11 cellular contexts compared by ENCODE assay signal in the genomic region with DNA sequence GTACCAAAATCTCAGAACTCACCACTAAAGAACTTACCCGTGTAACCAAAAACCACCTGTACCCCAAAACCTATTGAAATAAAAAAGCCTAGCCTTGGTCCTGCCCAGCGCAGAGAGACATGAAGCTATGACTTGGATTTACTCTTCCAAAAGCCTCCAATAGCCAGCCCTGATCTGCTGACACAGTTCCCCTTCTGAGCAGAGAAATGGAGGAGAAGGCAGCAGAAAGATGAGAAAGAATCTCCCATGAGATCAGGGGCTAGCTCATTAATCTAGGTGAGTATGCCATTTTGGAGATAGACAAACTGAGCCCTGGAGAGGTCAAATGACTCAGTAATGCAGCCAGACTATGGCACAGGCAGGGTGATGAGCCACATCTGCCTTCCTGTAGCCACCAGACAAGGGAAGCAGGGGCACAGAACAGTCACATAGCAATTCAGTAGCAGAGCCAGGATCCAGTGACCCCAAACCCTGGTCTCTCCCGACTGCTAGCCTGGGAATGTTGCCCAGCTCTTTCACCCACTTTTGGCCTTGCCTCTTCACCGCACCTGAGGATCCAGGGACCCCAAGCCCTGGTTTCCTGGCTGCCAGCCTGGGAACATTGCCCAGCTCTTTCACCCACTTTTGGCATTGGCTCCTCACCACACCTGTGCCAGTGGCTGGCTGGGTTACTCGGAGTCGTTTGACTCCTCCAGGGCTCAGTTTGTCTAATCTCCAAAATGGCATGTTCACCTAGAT. TPM values are rescaled to one million over a fixed set of nuclear protein-coding genes. Genes with fewer than 3 reads are reported as not detected.
DNase-seq lines count a peak whose midpoint lies in the region; ATAC-seq and TF ChIP-seq lines count a peak whose summit lies in the region.
"Had no signal": no experiment of that assay in that cellular context is flagged by ENCODE, and none has a peak within 500 bp of the region (broad histone marks: within the 10 kb centered on the region; RNA-seq: fewer than 3 reads in every experiment).

No MANE protein-coding gene starts in this region.

- peak overlapping the region; percentile 57 to 63 for H3K27ac ChIP-seq in right atrium auricular region
- H3K27ac ChIP-seq: A549, ovary had no signal

- no peaks in the 10 kb centered on the region for H3K9me3 ChIP-seq in right atrium auricular region
- H3K9me3 ChIP-seq: A549, ovary had no signal

- no peaks in the 10 kb centered on the region for H3K9me3 Mint-ChIP-seq in T-helper 2 cell treated with Interferon-gamma antibody and Interleukin-4, amounts not matched to agents 5 μg/mL and 100 μg/mL, for 36 hours
- H3K9me3 Mint-ChIP-seq in activated CD8-positive, alpha-beta T cell treated with anti-CD3 and anti-CD28 coated beads for 36 hours = no peaks in the 10 kb centered on the region
- H3K9me3 Mint-ChIP-seq in stimulated activated memory B cell treated with anti-CD40 and anti-IgM and Interleukin-4, amounts not matched to agents 10 μg/mL and 1 μg/mL and 100 μg/mL, for 72 hours = no peaks in the 10 kb centered on the region

- peaks cover 21% of the 10 kb centered on the region for H3K36me3 Mint-ChIP-seq in T-helper 2 cell treated with Interferon-gamma antibody and Interleukin-4, amounts not matched to agents 5 μg/mL and 100 μg/mL, for 36 hours (ENCODE audit: low read depth)
- peaks cover 32% of the 10 kb centered on the region for H3K36me3 Mint-ChIP-seq in activated CD8-positive, alpha-beta T cell treated with anti-CD3 and anti-CD28 coated beads for 36 hours (ENCODE audit: low read depth)
- peaks cover 15% of the 10 kb centered on the region for H3K36me3 Mint-ChIP-seq in stimulated activated memory B cell treated with anti-CD40 and anti-IgM and Interleukin-4, amounts not matched to agents 10 μg/mL and 1 μg/mL and 100 μg/mL, for 72 hours

- intact Hi-C loops in activated CD8-positive, alpha-beta T cell treated with anti-CD3 and anti-CD28 coated beads for 36 hours (cut with micrococcal nuclease) = no loop called here

- TF ChIP-seq CTCF in activated CD8-positive, alpha-beta T cell treated with anti-CD3 and anti-CD28 coated beads for 36 hours (IDR thresholded peaks at IDR 0.05) = no peak
- TF ChIP-seq CTCF in right atrium auricular region (IDR thresholded peaks at IDR 0.05) = no peak

- DNase-seq in T-helper 2 cell treated with Interferon-gamma antibody and Interleukin-4, amounts not matched to agents 5 μg/mL and 100 μg/mL, for 36 hours (ENCODE audit: low spot score) = peak; percentile 7
- DNase-seq in T-helper 2 cell (no peak), right atrium auricular region (ENCODE audit: low spot score) (peak; percentile 53), NCI-H1417 (lab: John Stamatoyannopoulos, UW) (no peak)
- DNase-seq in activated CD8-positive, alpha-beta T cell treated with anti-CD3 and anti-CD28 coated beads for 36 hours = peak; percentile 49
- DNase-seq in central memory CD4-positive, alpha-beta T cell = no peak
- DNase-seq: EL had no signal

- no peaks in the 10 kb centered on the region for H3K36me3 ChIP-seq in right atrium auricular region
- H3K36me3 ChIP-seq: ovary had no signal

- no peak overlapping the region for H3K4me3 ChIP-seq in right atrium auricular region
- H3K4me3 ChIP-seq: A549, ovary had no signal

- peak overlapping the region; percentile 69 for H3K27ac Mint-ChIP-seq in T-helper 2 cell treated with Interferon-gamma antibody and Interleukin-4, amounts not matched to agents 5 μg/mL and 100 μg/mL, for 36 hours
- H3K27ac Mint-ChIP-seq in activated CD8-positive, alpha-beta T cell treated with anti-CD3 and anti-CD28 coated beads for 36 hours = peak overlapping the region; percentile 84
- H3K27ac Mint-ChIP-seq in stimulated activated memory B cell treated with anti-CD40 and anti-IgM and Interleukin-4, amounts not matched to agents 10 μg/mL and 1 μg/mL and 100 μg/mL, for 72 hours = peak overlapping the region; percentile 32

- peaks cover 0 to 41% of the 10 kb centered on the region in 2 donors for H3K4me1 ChIP-seq in right atrium auricular region

- CTCF ChIA-PET in activated CD8-positive, alpha-beta T cell treated with anti-CD3 and anti-CD28 coated beads for 36 hours (lab: Charles Lee) = interaction anchor here (0.9 kb wide), 2 partner anchors 227 to 428 kb away, joined by 3 to 4 read pairs; no protein-coding TSS in a partner anchor

- no peaks in the 10 kb centered on the region for H3K27me3 ChIP-seq in right atrium auricular region
- H3K27me3 ChIP-seq: ovary had no signal

- POLR2A ChIA-PET in activated CD8-positive, alpha-beta T cell treated with anti-CD3 and anti-CD28 coated beads for 36 hours (lab: Charles Lee) = interaction anchor here (0.6 to 2.2 kb wide), 4 partner anchors 10 to 57 kb away, joined by 3 to 11 read pairs (median 3); no protein-coding TSS in a partner anchor

- no peak overlapping the region for H3K4me3 Mint-ChIP-seq in T-helper 2 cell treated with Interferon-gamma antibody and Interleukin-4, amounts not matched to agents 5 μg/mL and 100 μg/mL, for 36 hours
- no peak overlapping the region for H3K4me3 Mint-ChIP-seq in activated CD8-positive, alpha-beta T cell treated with anti-CD3 and anti-CD28 coated beads for 36 hours
- no peak overlapping the region for H3K4me3 Mint-ChIP-seq in stimulated activated memory B cell treated with anti-CD40 and anti-IgM and Interleukin-4, amounts not matched to agents 10 μg/mL and 1 μg/mL and 100 μg/mL, for 72 hours

- H3K27me3 Mint-ChIP-seq in T-helper 2 cell treated with Interferon-gamma antibody and Interleukin-4, amounts not matched to agents 5 μg/mL and 100 μg/mL, for 36 hours (ENCODE audit: low read depth) = no peaks in the 10 kb centered on the region
- no peaks in the 10 kb centered on the region for H3K27me3 Mint-ChIP-seq in activated CD8-positive, alpha-beta T cell treated with anti-CD3 and anti-CD28 coated beads for 36 hours
- no peaks in the 10 kb centered on the region for H3K27me3 Mint-ChIP-seq in stimulated activated memory B cell treated with anti-CD40 and anti-IgM and Interleukin-4, amounts not matched to agents 10 μg/mL and 1 μg/mL and 100 μg/mL, for 72 hours

- ATAC-seq in activated CD8-positive, alpha-beta T cell treated with anti-CD3 and anti-CD28 coated beads for 36 hours = peak; percentile 87
- ATAC-seq in stimulated activated memory B cell treated with anti-CD40 and anti-IgM and Interleukin-4, amounts not matched to agents 10 μg/mL and 1 μg/mL and 100 μg/mL, for 72 hours = no peak
- no peak for ATAC-seq in GM19395 (IDR thresholded peaks at IDR 0.05; ENCODE audit: unreplicated experiment)
- ATAC-seq: A549 had no signal

- peaks cover 30% of the 10 kb centered on the region for H3K4me1 Mint-ChIP-seq in T-helper 2 cell treated with Interferon-gamma antibody and Interleukin-4, amounts not matched to agents 5 μg/mL and 100 μg/mL, for 36 hours (ENCODE audit: low read depth)
- peaks cover 35% of the 10 kb centered on the region for H3K4me1 Mint-ChIP-seq in activated CD8-positive, alpha-beta T cell treated with anti-CD3 and anti-CD28 coated beads for 36 hours (ENCODE audit: low read depth)
- H3K4me1 Mint-ChIP-seq in stimulated activated memory B cell treated with anti-CD40 and anti-IgM and Interleukin-4, amounts not matched to agents 10 μg/mL and 1 μg/mL and 100 μg/mL, for 72 hours = peaks cover 41% of the 10 kb centered on the region

RNA-seq across cellular contexts. Expression of a gene that starts 7.2 kb away (rescaled TPM):
- total RNA-seq in activated CD8-positive, alpha-beta T cell treated with anti-CD3 and anti-CD28 coated beads for 36 hours = 1 to 10 TPM; 3.0 to 3.7 TPM
- total RNA-seq in right atrium auricular region = 1 to 10 TPM; 2.9 to 3.9 TPM

RNA-seq across cellular contexts. Expression of a gene that starts 56.7 kb away (rescaled TPM):
- 100 to 1,000 TPM; 259 to 282 TPM for total RNA-seq in activated CD8-positive, alpha-beta T cell treated with anti-CD3 and anti-CD28 coated beads for 36 hours
- 10 to 100 TPM; 73.5 to 98.7 TPM for total RNA-seq in right atrium auricular region

Comparison
In these comparisons a context has a peak if more than half of its experiments do, and no peak if none do; other contexts are left out.
1. DNase-seq: peak in T-helper 2 cell treated with Interferon-gamma antibody and Interleukin-4, amounts not matched to agents 5 μg/mL and 100 μg/mL, for 36 hours (single experiment), activated CD8-positive, alpha-beta T cell treated with anti-CD3 and anti-CD28 coated beads for 36 hours (single experiment) and right atrium auricular region (single experiment); none in T-helper 2 cell (0 of 5), central memory CD4-positive, alpha-beta T cell (single experiment) and NCI-H1417 (0 of 3).
2. H3K27ac Mint-ChIP-seq: peak in every context shown above with its lines; median percentile 84 in activated CD8-positive, alpha-beta T cell treated with anti-CD3 and anti-CD28 coated beads for 36 hours; 69 in T-helper 2 cell treated with Interferon-gamma antibody and Interleukin-4, amounts not matched to agents 5 μg/mL and 100 μg/mL, for 36 hours; 32 in stimulated activated memory B cell treated with anti-CD40 and anti-IgM and Interleukin-4, amounts not matched to agents 10 μg/mL and 1 μg/mL and 100 μg/mL, for 72 hours.